9 cellular contexts compared by ENCODE assay signal in the genomic region with DNA sequence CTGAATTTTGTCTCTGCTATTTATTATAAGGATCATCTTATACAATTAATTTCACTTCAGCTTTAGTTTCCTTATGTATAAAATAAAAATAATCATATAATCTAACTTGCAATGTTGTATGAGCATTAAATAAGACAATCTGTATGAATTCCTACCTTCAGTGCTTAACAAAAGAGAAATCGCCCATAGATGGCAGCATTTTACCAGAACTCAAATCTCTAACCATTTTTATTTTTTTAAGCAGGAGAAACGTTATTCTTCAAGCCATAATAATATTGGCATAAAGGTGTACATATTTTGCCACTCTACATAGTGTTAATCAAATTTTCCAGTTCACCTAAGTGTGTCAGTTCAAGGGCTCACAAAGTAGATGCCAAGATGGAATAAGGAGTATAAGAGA.
DNase-seq lines count a peak whose midpoint lies in the region; TF ChIP-seq lines count a peak whose summit lies in the region.
"Had no signal": no experiment of that assay in that cellular context is flagged by ENCODE, and none has a peak within 500 bp of the region (broad histone marks: within the 10 kb centered on the region; RNA-seq: fewer than 3 reads in every experiment).

No MANE protein-coding gene starts in this region.

- no peak overlapping the region for H3K9ac ChIP-seq in colonic mucosa (ENCODE audit: low read depth in 2 of 2, low read length in 2 of 2)

- H3K27me3 ChIP-seq in WERI-Rb-1 (ENCODE audit: insufficient read depth, low read depth, severe bottlenecking) (peaks cover 4% of the 10 kb centered on the region), sigmoid colon (no peaks in the 10 kb centered on the region), colonic mucosa (no peaks in the 10 kb centered on the region)

- intact Hi-C loops in sigmoid colon (cut with DNase I) (no loop called here), colonic mucosa (cut with DNase I) (no loop called here)

- TF ChIP-seq EP300 in sigmoid colon (IDR thresholded peaks at IDR 0.05): no peak

- no peaks in the 10 kb centered on the region for H3K36me3 ChIP-seq in WERI-Rb-1
- H3K36me3 ChIP-seq in sigmoid colon: no peaks in the 10 kb centered on the region
- H3K36me3 ChIP-seq in colonic mucosa: no peaks in the 10 kb centered on the region

- H3K27ac ChIP-seq in WERI-Rb-1 (no peak overlapping the region), sigmoid colon (no peak overlapping the region), colonic mucosa (no peak overlapping the region)

- H3K4me1 ChIP-seq in sigmoid colon (no peaks in the 10 kb centered on the region), colonic mucosa (no peaks in the 10 kb centered on the region)

- no peak for TF ChIP-seq POLR2A in sigmoid colon (IDR thresholded peaks at IDR 0.05)

- DNase-seq in SIG-M5 treated with dmso at 0.1 percent for 504 hours (lab: John Stamatoyannopoulos, UW; ENCODE audit: unreplicated experiment) (peak; percentile 1), SIG-M5 (lab: John Stamatoyannopoulos, UW) (no peak), RKO (ENCODE audit: low spot score) (peak; percentile 53), foreskin melanocyte (peak; percentile 26), superior temporal gyrus (ENCODE audit: extremely low spot score) (peak; percentile 68), WERI-Rb-1 (no peak), sigmoid colon (no peak), colonic mucosa (no peak)
- DNase-seq: COR-L47 had no signal

- no peak overlapping the region for H3K4me3 ChIP-seq in WERI-Rb-1 (ENCODE audit: low read depth, low read length)
- H3K4me3 ChIP-seq in sigmoid colon: no peak overlapping the region
- no peak overlapping the region for H3K4me3 ChIP-seq in colonic mucosa

- TF ChIP-seq CTCF in WERI-Rb-1 (IDR thresholded peaks at IDR 0.05; ENCODE audit: low read depth, low read length): no peak
- TF ChIP-seq CTCF in sigmoid colon (IDR thresholded peaks at IDR 0.05): peak in 1 of 4 experiments; percentile 24
- no peak for TF ChIP-seq CTCF in colonic mucosa (IDR thresholded peaks at IDR 0.05)

- H3K9me3 ChIP-seq in WERI-Rb-1 (ENCODE audit: severe bottlenecking) (no peaks in the 10 kb centered on the region), sigmoid colon (no peaks in the 10 kb centered on the region), colonic mucosa (no peaks in the 10 kb centered on the region)

- 5 to 12% methylated on average over 2 of the region's 2 CpGs for WGBS in sigmoid colon, 2 donors

Comparison
In these comparisons a context has a peak if more than half of its experiments do, and no peak if none do; other contexts are left out.
1. DNase-seq: peak in SIG-M5 treated with dmso at 0.1 percent for 504 hours (single experiment), RKO (single experiment), foreskin melanocyte (single experiment) and superior temporal gyrus (single experiment); none in SIG-M5 (single experiment), WERI-Rb-1 (single experiment), sigmoid colon (single experiment) and colonic mucosa (single experiment).